ENCODE assay signal across 1 cellular context in the genomic region with DNA sequence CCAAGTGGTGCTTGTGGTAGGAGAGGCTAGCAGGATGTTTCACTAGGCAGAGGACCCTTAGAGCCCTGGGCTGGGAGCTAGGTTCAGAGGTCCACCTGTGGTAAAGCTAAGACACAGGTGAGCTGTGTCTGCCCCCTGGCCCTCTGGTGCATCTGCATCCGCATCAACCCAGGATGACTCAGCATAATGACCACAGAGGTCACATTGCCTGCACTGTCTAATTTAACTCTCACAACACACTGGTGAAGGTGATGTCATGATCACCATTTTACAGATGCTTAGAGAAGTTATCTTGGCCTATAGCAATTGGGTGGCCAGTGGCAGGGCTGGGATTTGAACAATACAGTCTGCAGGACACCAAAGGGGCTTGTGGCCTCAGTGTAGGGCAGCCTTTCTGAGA.
TF ChIP-seq lines count a peak whose summit lies in the region.

No MANE protein-coding gene starts in this region.

TF ChIP-seq in HEK293, 187 proteins besides CTCF, POLR2A, EP300 and RAD21:
- no peak for TF ChIP-seq ZNF350 (tag by site-specific recombination; IDR thresholded peaks at IDR 0.05)
- TF ChIP-seq, protein P1, sequence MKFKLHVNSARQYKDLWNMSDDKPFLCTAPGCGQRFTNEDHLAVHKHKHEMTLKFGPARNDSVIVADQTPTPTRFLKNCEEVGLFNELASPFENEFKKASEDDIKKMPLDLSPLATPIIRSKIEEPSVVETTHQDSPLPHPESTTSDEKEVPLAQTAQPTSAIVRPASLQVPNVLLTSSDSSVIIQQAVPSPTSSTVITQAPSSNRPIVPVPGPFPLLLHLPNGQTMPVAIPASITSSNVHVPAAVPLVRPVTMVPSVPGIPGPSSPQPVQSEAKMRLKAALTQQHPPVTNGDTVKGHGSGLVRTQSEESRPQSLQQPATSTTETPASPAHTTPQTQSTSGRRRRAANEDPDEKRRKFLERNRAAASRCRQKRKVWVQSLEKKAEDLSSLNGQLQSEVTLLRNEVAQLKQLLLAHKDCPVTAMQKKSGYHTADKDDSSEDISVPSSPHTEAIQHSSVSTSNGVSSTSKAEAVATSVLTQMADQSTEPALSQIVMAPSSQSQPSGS (tag by site-specific recombination; IDR thresholded peaks at IDR 0.05; ENCODE audit: low read depth): peak; percentile 43; the same call in 1 of the 2 replicates
TF ChIP-seq in HEK293: peak in this region for 1.
